16 cellular contexts compared by ENCODE assay signal in the genomic region with DNA sequence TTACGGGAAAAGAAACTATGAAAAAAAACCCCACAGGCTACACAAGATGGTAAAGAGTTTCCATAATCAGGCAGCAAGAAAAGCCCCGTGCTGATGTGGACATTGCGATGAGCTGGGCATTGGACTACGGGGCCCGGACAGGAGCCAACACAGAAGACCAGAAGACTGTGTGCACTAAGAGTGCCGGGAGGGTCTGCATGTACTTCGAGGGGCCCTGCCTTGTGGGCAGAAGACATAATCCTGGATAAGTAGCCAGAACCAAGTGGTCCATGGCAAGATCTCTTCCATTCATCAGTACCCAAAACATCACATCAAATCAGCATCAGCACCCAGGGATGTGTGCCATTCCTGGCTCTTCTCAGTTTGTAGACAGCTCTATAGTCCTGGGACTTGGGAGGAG.
DNase-seq lines count a peak whose midpoint lies in the region; ATAC-seq and TF ChIP-seq lines count a peak whose summit lies in the region.
"Had no signal": no experiment of that assay in that cellular context is flagged by ENCODE, and none has a peak within 500 bp of the region (broad histone marks: within the 10 kb centered on the region; RNA-seq: fewer than 3 reads in every experiment).

No MANE protein-coding gene starts in this region.

- TF ChIP-seq CTCF in Loucy (conservative IDR thresholded peaks at IDR 0.05; ENCODE audit: low read length) = no peak

- no peaks in the 10 kb centered on the region for H3K9me2 ChIP-seq in Loucy (replicated peaks; ENCODE audit: low read depth, low read length)

- H3K4me2 ChIP-seq in Loucy (ENCODE audit: low read depth, low read length, poor library complexity, severe bottlenecking) (peak overlapping the region; percentile 74), trophoblast cell (ENCODE audit: low read length) (no peak overlapping the region)

- H3K4me3 Mint-ChIP-seq in activated T-helper 17 cell treated with anti-CD3 and anti-CD28 coated beads, Interleukin-2, amount 50 U/mL, for 72 hours = no peak overlapping the region
- peak overlapping the region; percentile 29 for H3K4me3 Mint-ChIP-seq in stimulated activated effector memory CD8-positive, alpha-beta T cell treated with anti-CD3 and anti-CD28 coated beads, Interleukin-12 subunit alpha, Interleukin-12 subunit beta, amount 100 ng/mL, for 72 hours
- H3K4me3 Mint-ChIP-seq: CD4-positive, alpha-beta memory T cell had no signal

- ATAC-seq in activated T-helper 17 cell treated with anti-CD3 and anti-CD28 coated beads, Interleukin-2, amount 50 U/mL, for 72 hours (replicated peaks) = peak; percentile 28
- ATAC-seq in stimulated activated effector memory CD8-positive, alpha-beta T cell treated with anti-CD3 and anti-CD28 coated beads, Interleukin-12 subunit alpha, Interleukin-12 subunit beta, amount 100 ng/mL, for 72 hours = no peak
- no peak for ATAC-seq in HG02852 (IDR thresholded peaks at IDR 0.05; ENCODE audit: unreplicated experiment)

- no peak overlapping the region for H2AK5ac ChIP-seq in trophoblast cell (ENCODE audit: low read length)

- WGBS in trophoblast cell (ENCODE audit: extremely low coverage, insufficient coverage, insufficient read length) = no CpG with 5 or more reads among the region's 7 CpGs

- H3K27ac Mint-ChIP-seq in activated T-helper 17 cell treated with anti-CD3 and anti-CD28 coated beads, Interleukin-2, amount 50 U/mL, for 72 hours = no peak overlapping the region
- H3K27ac Mint-ChIP-seq in stimulated activated effector memory CD8-positive, alpha-beta T cell treated with anti-CD3 and anti-CD28 coated beads, Interleukin-12 subunit alpha, Interleukin-12 subunit beta, amount 100 ng/mL, for 72 hours = peak overlapping the region; percentile 43
- H3K27ac Mint-ChIP-seq: CD4-positive, alpha-beta memory T cell had no signal

- H4K12ac ChIP-seq in trophoblast cell (ENCODE audit: low read depth, low read length) = no peak overlapping the region

- no peak overlapping the region for H2BK12ac ChIP-seq in trophoblast cell (ENCODE audit: low read length)

- peak overlapping the region; percentile 63 for H3K9ac ChIP-seq in Loucy (ENCODE audit: low read depth, low read length, poor library complexity, severe bottlenecking)
- H3K9ac ChIP-seq in trophoblast cell (ENCODE audit: low read length) = peak overlapping the region; percentile 40

- no peak overlapping the region for H3K4ac ChIP-seq in trophoblast cell (ENCODE audit: low read depth, low read length)

- no peak overlapping the region for H4K91ac ChIP-seq in trophoblast cell (ENCODE audit: low read depth, low read length)

- no peak overlapping the region for H2BK120ac ChIP-seq in trophoblast cell (ENCODE audit: insufficient read depth, low read length, poor library complexity)

- DNase-seq in trophoblast cell (no peak), activated gamma-delta T cell (lab: John Stamatoyannopoulos, UW) (no peak)
- DNase-seq in stimulated activated effector memory CD8-positive, alpha-beta T cell treated with anti-CD3 and anti-CD28 coated beads, Interleukin-12 subunit alpha, Interleukin-12 subunit beta, amount 100 ng/mL, for 72 hours (ENCODE audit: low spot score in 2 of 2) = no peak
- DNase-seq: C1 segment of cervical spinal cord; Calu3; CD4-positive, alpha-beta memory T cell; COR-L47; DMS53; DMS79 treated with DMSO at 0.1 percent for 48 hours; GF-D8; GOT3; H7; HCEC 1CT had no signal

- H3K23ac ChIP-seq in trophoblast cell (ENCODE audit: low read length) = no peak overlapping the region

- no peak overlapping the region for H2BK5ac ChIP-seq in trophoblast cell (ENCODE audit: low read depth, low read length, poor library complexity)

- H3K79me1 ChIP-seq in trophoblast cell (ENCODE audit: low read length) = no peaks in the 10 kb centered on the region

- H3K4me3 ChIP-seq in Loucy (ENCODE audit: low read length, poor library complexity, severe bottlenecking) (peak overlapping the region; percentile 62), trophoblast cell (ENCODE audit: low read depth, low read length) (no peak overlapping the region)

- H3K36me3 Mint-ChIP-seq in activated T-helper 17 cell treated with anti-CD3 and anti-CD28 coated beads, Interleukin-2, amount 50 U/mL, for 72 hours (ENCODE audit: low read depth) = no peaks in the 10 kb centered on the region
- peaks cover 7% of the 10 kb centered on the region for H3K36me3 Mint-ChIP-seq in stimulated activated effector memory CD8-positive, alpha-beta T cell treated with anti-CD3 and anti-CD28 coated beads, Interleukin-12 subunit alpha, Interleukin-12 subunit beta, amount 100 ng/mL, for 72 hours
- H3K36me3 Mint-ChIP-seq: CD4-positive, alpha-beta memory T cell had no signal

- no peaks in the 10 kb centered on the region for H4K20me1 ChIP-seq in Loucy (ENCODE audit: insufficient read depth, low read length, poor library complexity, severe bottlenecking)

- H3K4me1 ChIP-seq in Loucy (ENCODE audit: insufficient read depth, low read length, poor library complexity, severe bottlenecking) = peaks cover 43% of the 10 kb centered on the region
- no peaks in the 10 kb centered on the region for H3K4me1 ChIP-seq in trophoblast cell (ENCODE audit: control insufficient read depth in 1 of 2, insufficient read depth in 2 of 2, low read length in 2 of 2)

- H3K27ac ChIP-seq in trophoblast cell (ENCODE audit: low read depth, low read length) = no peak overlapping the region

- H3K27me3 ChIP-seq in Loucy (ENCODE audit: insufficient read depth, low read length, poor library complexity, severe bottlenecking) (no peaks in the 10 kb centered on the region), trophoblast cell (ENCODE audit: insufficient read depth, low read length) (no peaks in the 10 kb centered on the region)

- no peaks in the 10 kb centered on the region for H3K9me3 Mint-ChIP-seq in activated T-helper 17 cell treated with anti-CD3 and anti-CD28 coated beads, Interleukin-2, amount 50 U/mL, for 72 hours
- H3K9me3 Mint-ChIP-seq in stimulated activated effector memory CD8-positive, alpha-beta T cell treated with anti-CD3 and anti-CD28 coated beads, Interleukin-12 subunit alpha, Interleukin-12 subunit beta, amount 100 ng/mL, for 72 hours = no peaks in the 10 kb centered on the region
- H3K9me3 Mint-ChIP-seq: CD4-positive, alpha-beta memory T cell had no signal

- H3K79me2 ChIP-seq in Loucy (ENCODE audit: insufficient read depth, low read length) = no peaks in the 10 kb centered on the region
- H3K79me2 ChIP-seq in trophoblast cell (ENCODE audit: control insufficient read depth, insufficient read depth, low read length, poor library complexity) = no peaks in the 10 kb centered on the region

- H4K8ac ChIP-seq in trophoblast cell (ENCODE audit: low read depth, low read length) = no peak overlapping the region

- H3K14ac ChIP-seq in trophoblast cell (ENCODE audit: low read length) = no peak overlapping the region

- H3K18ac ChIP-seq in trophoblast cell (ENCODE audit: low read length) = no peak overlapping the region

- peaks cover 6% of the 10 kb centered on the region for H3K4me1 Mint-ChIP-seq in activated T-helper 17 cell treated with anti-CD3 and anti-CD28 coated beads, Interleukin-2, amount 50 U/mL, for 72 hours
- peaks cover 32% of the 10 kb centered on the region for H3K4me1 Mint-ChIP-seq in stimulated activated effector memory CD8-positive, alpha-beta T cell treated with anti-CD3 and anti-CD28 coated beads, Interleukin-12 subunit alpha, Interleukin-12 subunit beta, amount 100 ng/mL, for 72 hours
- H3K4me1 Mint-ChIP-seq: CD4-positive, alpha-beta memory T cell had no signal

- H3K27me3 Mint-ChIP-seq in activated T-helper 17 cell treated with anti-CD3 and anti-CD28 coated beads, Interleukin-2, amount 50 U/mL, for 72 hours = no peaks in the 10 kb centered on the region

- H2AFZ ChIP-seq in Loucy (ENCODE audit: low read length) = no peak overlapping the region
- no peak overlapping the region for H2AFZ ChIP-seq in trophoblast cell (ENCODE audit: insufficient read depth, low read length, poor library complexity)

- no peaks in the 10 kb centered on the region for H3K36me3 ChIP-seq in Loucy (ENCODE audit: insufficient read depth, low read length)
- no peaks in the 10 kb centered on the region for H3K36me3 ChIP-seq in trophoblast cell (ENCODE audit: control insufficient read depth in 1 of 2, insufficient read depth in 2 of 2, low read length in 2 of 2)

- peaks cover 9% of the 10 kb centered on the region; the same call in 1 of the 2 replicates for H3F3A ChIP-seq in Loucy (ENCODE audit: low read depth)

- H3K9me3 ChIP-seq in Loucy (ENCODE audit: insufficient read depth, low read depth, low read length) = no peaks in the 10 kb centered on the region
- peaks cover 3% of the 10 kb centered on the region for H3K9me3 ChIP-seq in trophoblast cell (ENCODE audit: insufficient read depth, low read depth, low read length)
